Comparison of ENCODE assay signal across 1 cellular context in the genomic region with DNA sequence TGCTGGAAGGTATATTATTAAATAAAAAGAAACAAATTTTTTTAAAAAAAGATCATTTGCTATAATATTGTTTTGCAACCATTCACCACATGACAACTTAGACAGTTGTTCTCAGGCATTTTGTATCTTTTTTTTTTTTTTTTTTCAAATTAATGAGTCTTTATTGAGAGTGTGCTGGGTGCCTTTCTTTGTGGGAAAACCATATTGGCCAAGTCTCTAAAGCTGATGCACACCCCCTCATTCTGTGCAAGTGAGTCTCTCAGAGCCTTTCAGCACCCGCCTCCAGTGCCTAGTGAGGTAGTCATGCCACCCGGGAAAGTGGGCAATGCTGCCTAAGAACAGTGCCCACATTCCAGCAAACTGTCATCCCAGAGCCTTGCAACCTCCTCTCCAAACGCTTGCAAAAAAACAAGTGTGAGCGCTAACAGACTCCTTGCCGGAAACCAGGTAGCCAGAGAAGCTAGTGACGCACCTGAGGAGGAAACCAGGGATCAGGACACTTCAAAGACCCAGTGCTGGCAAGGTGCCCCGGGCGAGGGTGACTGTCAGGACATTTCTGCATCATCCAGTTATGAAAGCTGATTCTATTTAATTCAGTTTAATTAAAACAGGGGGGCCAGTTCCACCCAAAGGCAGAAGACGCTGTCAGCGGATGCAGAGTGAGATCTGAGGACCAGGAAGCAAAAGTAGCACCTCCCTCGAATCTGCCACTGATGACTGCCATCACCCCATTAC.
TF ChIP-seq lines count a peak whose summit lies in the region.

No MANE protein-coding gene starts in this region.

TF ChIP-seq in HepG2, 621 proteins besides CTCF, POLR2A, EP300 and RAD21:
- TF ChIP-seq MLLT10 (CRISPR knock-in tag; IDR thresholded peaks at IDR 0.05) = no peak
- no peak for TF ChIP-seq THAP8 (CRISPR knock-in tag; IDR thresholded peaks at IDR 0.05; ENCODE audit: borderline replicate concordance)
- TF ChIP-seq, protein P1, sequence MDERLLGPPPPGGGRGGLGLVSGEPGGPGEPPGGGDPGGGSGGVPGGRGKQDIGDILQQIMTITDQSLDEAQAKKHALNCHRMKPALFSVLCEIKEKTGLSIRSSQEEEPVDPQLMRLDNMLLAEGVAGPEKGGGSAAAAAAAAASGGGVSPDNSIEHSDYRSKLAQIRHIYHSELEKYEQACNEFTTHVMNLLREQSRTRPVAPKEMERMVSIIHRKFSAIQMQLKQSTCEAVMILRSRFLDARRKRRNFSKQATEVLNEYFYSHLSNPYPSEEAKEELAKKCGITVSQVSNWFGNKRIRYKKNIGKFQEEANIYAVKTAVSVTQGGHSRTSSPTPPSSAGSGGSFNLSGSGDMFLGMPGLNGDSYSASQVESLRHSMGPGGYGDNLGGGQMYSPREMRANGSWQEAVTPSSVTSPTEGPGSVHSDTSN (CRISPR knock-in tag; IDR thresholded peaks at IDR 0.05) = no peak
- TF ChIP-seq REPIN1 (CRISPR knock-in tag; IDR thresholded peaks at IDR 0.05; ENCODE audit: borderline replicate concordance, low read depth) = no peak
- TF ChIP-seq, protein P2, sequence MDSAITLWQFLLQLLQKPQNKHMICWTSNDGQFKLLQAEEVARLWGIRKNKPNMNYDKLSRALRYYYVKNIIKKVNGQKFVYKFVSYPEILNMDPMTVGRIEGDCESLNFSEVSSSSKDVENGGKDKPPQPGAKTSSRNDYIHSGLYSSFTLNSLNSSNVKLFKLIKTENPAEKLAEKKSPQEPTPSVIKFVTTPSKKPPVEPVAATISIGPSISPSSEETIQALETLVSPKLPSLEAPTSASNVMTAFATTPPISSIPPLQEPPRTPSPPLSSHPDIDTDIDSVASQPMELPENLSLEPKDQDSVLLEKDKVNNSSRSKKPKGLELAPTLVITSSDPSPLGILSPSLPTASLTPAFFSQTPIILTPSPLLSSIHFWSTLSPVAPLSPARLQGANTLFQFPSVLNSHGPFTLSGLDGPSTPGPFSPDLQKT (CRISPR knock-in tag; IDR thresholded peaks at IDR 0.05; ENCODE audit: borderline replicate concordance) = no peak
- TF ChIP-seq SNRNP70 (IDR thresholded peaks at IDR 0.05; ENCODE audit: low read depth, low read length) = no peak
- no peak for TF ChIP-seq ZSCAN29 (CRISPR knock-in tag; conservative IDR thresholded peaks at IDR 0.05)
- TF ChIP-seq NCOA1 (CRISPR knock-in tag; IDR thresholded peaks at IDR 0.05) = no peak
- TF ChIP-seq, protein P3, sequence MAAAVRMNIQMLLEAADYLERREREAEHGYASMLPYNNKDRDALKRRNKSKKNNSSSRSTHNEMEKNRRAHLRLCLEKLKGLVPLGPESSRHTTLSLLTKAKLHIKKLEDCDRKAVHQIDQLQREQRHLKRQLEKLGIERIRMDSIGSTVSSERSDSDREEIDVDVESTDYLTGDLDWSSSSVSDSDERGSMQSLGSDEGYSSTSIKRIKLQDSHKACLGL (CRISPR knock-in tag; IDR thresholded peaks at IDR 0.05) = no peak
- TF ChIP-seq ZNF652 (CRISPR knock-in tag; IDR thresholded peaks at IDR 0.05; ENCODE audit: borderline replicate concordance, low read depth) = no peak
- no peak for TF ChIP-seq ZNF20 (CRISPR knock-in tag; IDR thresholded peaks at IDR 0.05)
- TF ChIP-seq MNT (IDR thresholded peaks at IDR 0.05) = no peak
- TF ChIP-seq ARHGAP35 (CRISPR knock-in tag; IDR thresholded peaks at IDR 0.05; ENCODE audit: borderline replicate concordance) = no peak
- TF ChIP-seq SETDB1 (CRISPR knock-in tag; IDR thresholded peaks at IDR 0.05; ENCODE audit: borderline replicate concordance) = no peak
- no peak for TF ChIP-seq ZNF501 (CRISPR knock-in tag; IDR thresholded peaks at IDR 0.05)
- TF ChIP-seq POGZ (CRISPR knock-in tag; IDR thresholded peaks at IDR 0.05) = no peak
- no peak for TF ChIP-seq DNMT1 (CRISPR knock-in tag; IDR thresholded peaks at IDR 0.05)
